In genomic region chr1:206685256-206685748, GRCh38 we compare ENCODE assay signal across 8 cellular contexts. TPM values are rescaled to one million over a fixed set of nuclear protein-coding genes. Genes with fewer than 3 reads are reported as not detected.
DNase-seq lines count a peak whose midpoint lies in the region; ATAC-seq and TF ChIP-seq lines count a peak whose summit lies in the region.

No MANE protein-coding gene starts in this region.

- no peak for TF ChIP-seq EP300 in ovary (IDR thresholded peaks at IDR 0.05)

- H3K9me3 Mint-ChIP-seq in activated T-helper 1 cell treated with anti-CD3 and anti-CD28 coated beads, Interleukin-12 subunit alpha, Interleukin-12 subunit beta, Interleukin-2, Interleukin-4 antibody, amounts not matched to agents 30 ng/mL and 10 ng/mL and 1 ng/mL, durations not matched to agents 14 hours and 24 hours and 36 hours, result no peaks in the 10 kb centered on the region

- no peak overlapping the region for H2AFZ ChIP-seq in Karpas-422 (ENCODE audit: low read length)

- no peak for TF ChIP-seq CTCF in AG04450 (IDR thresholded peaks at IDR 0.05; ENCODE audit: low read depth, low read length)
- no peak for TF ChIP-seq CTCF in foreskin keratinocyte (conservative IDR thresholded peaks at IDR 0.05)
- no peak for TF ChIP-seq CTCF in ovary (IDR thresholded peaks at IDR 0.05)

- intact Hi-C loops in activated T-helper 1 cell treated with anti-CD3 and anti-CD28 coated beads, Interleukin-12 subunit alpha, Interleukin-12 subunit beta, Interleukin-2, Interleukin-4 antibody, amounts not matched to agents 30 ng/mL and 10 ng/mL and 1 ng/mL, durations not matched to agents 14 hours and 24 hours and 36 hours (cut with micrococcal nuclease), result loop anchor here (1.0 to 5.0 kb wide), 5 partner anchors 21 to 637 kb away; partner anchors contain the start of genes CD55 and EIF2D
- intact Hi-C loops in ovary (cut with DNase I), result no loop called here

- H3K4me1 ChIP-seq in Karpas-422 (ENCODE audit: low read length) (peaks cover 55% of the 10 kb centered on the region), foreskin keratinocyte (peaks cover 13% of the 10 kb centered on the region), ovary (ENCODE audit: insufficient read depth) (peaks cover 16% of the 10 kb centered on the region)

- no peaks in the 10 kb centered on the region for H3K9me3 ChIP-seq in AG04450 (ENCODE audit: control insufficient read depth, insufficient read depth, low read length)
- H3K9me3 ChIP-seq in Karpas-422 (ENCODE audit: low read length), result no peaks in the 10 kb centered on the region
- no peaks in the 10 kb centered on the region for H3K9me3 ChIP-seq in ovary

- H3K9ac ChIP-seq in Karpas-422 (ENCODE audit: low read length), result peak overlapping the region; percentile 77

- H3K27ac ChIP-seq in AG04450 (ENCODE audit: low read depth, low read length) (peak overlapping the region; percentile 91), Karpas-422 (ENCODE audit: low read length) (no peak overlapping the region), foreskin keratinocyte (peak overlapping the region; percentile 81), ovary (peak overlapping the region; percentile 84 to 98)

- H3K27ac Mint-ChIP-seq in activated T-helper 1 cell treated with anti-CD3 and anti-CD28 coated beads, Interleukin-12 subunit alpha, Interleukin-12 subunit beta, Interleukin-2, Interleukin-4 antibody, amounts not matched to agents 30 ng/mL and 10 ng/mL and 1 ng/mL, durations not matched to agents 14 hours and 24 hours and 36 hours, result peak overlapping the region; percentile 96

- CTCF ChIA-PET in AG04450 (lab: Charles Lee), result no interaction called here

- peak overlapping the region; percentile 99 for H3K4me2 ChIP-seq in Karpas-422 (ENCODE audit: low read depth, low read length, poor library complexity, severe bottlenecking)

- peak; percentile 25 for ATAC-seq in GM19324 (IDR thresholded peaks at IDR 0.05; ENCODE audit: low FRiP score, unreplicated experiment)
- peak; percentile 44 for ATAC-seq in foreskin keratinocyte
- no peak for ATAC-seq in HG03139 (IDR thresholded peaks at IDR 0.05; ENCODE audit: unreplicated experiment)

- WGBS in ovary, 3 donors, result 0 to 1% (median 1%) methylated on average over 34 to 60 of the region's 60 CpGs

- H3K27me3 ChIP-seq in AG04450 (ENCODE audit: control insufficient read depth, insufficient read depth, low read length) (no peaks in the 10 kb centered on the region), Karpas-422 (ENCODE audit: low read length) (no peaks in the 10 kb centered on the region), foreskin keratinocyte (peaks cover 14% of the 10 kb centered on the region), ovary (no peaks in the 10 kb centered on the region)

- H4K20me1 ChIP-seq in Karpas-422 (ENCODE audit: insufficient read depth, low read depth, low read length), result peaks cover 33% of the 10 kb centered on the region

- H3K27me3 Mint-ChIP-seq in activated T-helper 1 cell treated with anti-CD3 and anti-CD28 coated beads, Interleukin-12 subunit alpha, Interleukin-12 subunit beta, Interleukin-2, Interleukin-4 antibody, amounts not matched to agents 30 ng/mL and 10 ng/mL and 1 ng/mL, durations not matched to agents 14 hours and 24 hours and 36 hours (ENCODE audit: insufficient read depth), result peaks cover 7% of the 10 kb centered on the region

- no peaks in the 10 kb centered on the region for H3K9me2 ChIP-seq in Karpas-422 (replicated peaks; ENCODE audit: insufficient read depth, low read length)

- TF ChIP-seq POLR2A in ovary (IDR thresholded peaks at IDR 0.05), result no peak

- H3K79me2 ChIP-seq in Karpas-422 (ENCODE audit: low read length), result no peaks in the 10 kb centered on the region

- H3K4me3 ChIP-seq in AG04450 (ENCODE audit: low read depth, low read length) (peak overlapping the region; percentile 81), Karpas-422 (ENCODE audit: low read length) (peak overlapping the region; percentile 89), ovary (peak overlapping the region; percentile 66)

- DNase-seq in AG04450 (ENCODE audit: low read depth, low spot score), result no peak
- DNase-seq in Karpas-422, result peak; percentile 65
- no peak for DNase-seq in activated T-helper 1 cell treated with anti-CD3 and anti-CD28 coated beads, Interleukin-12 subunit alpha, Interleukin-12 subunit beta, Interleukin-2, Interleukin-4 antibody, amounts not matched to agents 30 ng/mL and 10 ng/mL and 1 ng/mL, durations not matched to agents 14 hours and 24 hours and 36 hours (ENCODE audit: low spot score)
- DNase-seq in foreskin keratinocyte, result no peak
- peak; percentile 36 to 70 (median 59) for DNase-seq in ovary
- DNase-seq in NCI-H345 (lab: John Stamatoyannopoulos, UW), result no peak

- no peaks in the 10 kb centered on the region for H3K36me3 ChIP-seq in Karpas-422 (ENCODE audit: insufficient read depth, low read length)
- H3K36me3 ChIP-seq in ovary, result no peaks in the 10 kb centered on the region

- peaks cover 9% of the 10 kb centered on the region for H3K36me3 Mint-ChIP-seq in activated T-helper 1 cell treated with anti-CD3 and anti-CD28 coated beads, Interleukin-12 subunit alpha, Interleukin-12 subunit beta, Interleukin-2, Interleukin-4 antibody, amounts not matched to agents 30 ng/mL and 10 ng/mL and 1 ng/mL, durations not matched to agents 14 hours and 24 hours and 36 hours (ENCODE audit: low read depth)

- POLR2A ChIA-PET in AG04450 (lab: Yijun Ruan, JAX), result interaction anchor here (1.3 kb wide), 1 partner anchor 11 kb away, joined by 4 read pairs; no protein-coding TSS in a partner anchor

- peaks cover 72% of the 10 kb centered on the region for H3K4me1 Mint-ChIP-seq in activated T-helper 1 cell treated with anti-CD3 and anti-CD28 coated beads, Interleukin-12 subunit alpha, Interleukin-12 subunit beta, Interleukin-2, Interleukin-4 antibody, amounts not matched to agents 30 ng/mL and 10 ng/mL and 1 ng/mL, durations not matched to agents 14 hours and 24 hours and 36 hours (ENCODE audit: low read depth)

- peak overlapping the region; percentile 98 for H3K4me3 Mint-ChIP-seq in activated T-helper 1 cell treated with anti-CD3 and anti-CD28 coated beads, Interleukin-12 subunit alpha, Interleukin-12 subunit beta, Interleukin-2, Interleukin-4 antibody, amounts not matched to agents 30 ng/mL and 10 ng/mL and 1 ng/mL, durations not matched to agents 14 hours and 24 hours and 36 hours

RNA-seq across cellular contexts. Expression of gene MAPKAPK2, which starts 0.6 kb away (rescaled TPM):
- 64.9 and 76.2 TPM in 2 replicates for polyA plus RNA-seq in AG04450 (2011; rRNA removed)
- 67.5 and 79.1 TPM in 2 replicates for polyA minus RNA-seq in AG04450 (2011; rRNA and poly(A)+ RNA removed)
- total RNA-seq in Karpas-422 (2014; rRNA removed; shearing (Covaris generic); ENCODE audit: low replicate concordance), result 19.8 and 25.1 TPM in 2 replicates
- total RNA-seq in activated T-helper 1 cell treated with anti-CD3 and anti-CD28 coated beads, Interleukin-12 subunit alpha, Interleukin-12 subunit beta, Interleukin-2, Interleukin-4 antibody, amounts not matched to agents 30 ng/mL and 10 ng/mL and 1 ng/mL, durations not matched to agents 14 hours and 24 hours and 36 hours, result 117 and 120 TPM in 2 replicates
- 63.7 and 64.0 TPM in 2 replicates for total RNA-seq in foreskin keratinocyte
- 52.4 and 57.9 TPM in 2 replicates for polyA plus RNA-seq in foreskin keratinocyte
- total RNA-seq in ovary, result 10 to 100 TPM; 28.4 to 71.2 (median 66.2) TPM
- polyA plus RNA-seq in ovary, result 10 to 100 TPM; 34.5 to 64.7 TPM

RNA-seq across cellular contexts. Expression of gene DYRK3, which starts 50.0 kb away (rescaled TPM):
- polyA plus RNA-seq in AG04450 (2011; rRNA removed), result 13.4 and 13.8 TPM in 2 replicates
- 11.4 and 16.4 TPM in 2 replicates for polyA minus RNA-seq in AG04450 (2011; rRNA and poly(A)+ RNA removed)
- 0.93 and 2.4 TPM in 2 replicates for total RNA-seq in Karpas-422 (2014; rRNA removed; shearing (Covaris generic); ENCODE audit: low replicate concordance)
- total RNA-seq in activated T-helper 1 cell treated with anti-CD3 and anti-CD28 coated beads, Interleukin-12 subunit alpha, Interleukin-12 subunit beta, Interleukin-2, Interleukin-4 antibody, amounts not matched to agents 30 ng/mL and 10 ng/mL and 1 ng/mL, durations not matched to agents 14 hours and 24 hours and 36 hours, result 22.1 and 23.3 TPM in 2 replicates
- 25.1 and 26.1 TPM in 2 replicates for total RNA-seq in foreskin keratinocyte
- polyA plus RNA-seq in foreskin keratinocyte, result 7.5 and 8.1 TPM in 2 replicates
- 10 to 100 TPM in 4 of 7 donors, 1 to 10 TPM in 3; 5.5 to 15.0 (median 10.1) TPM for total RNA-seq in ovary
- 10 to 100 TPM in 1 of 2 donors, 1 to 10 TPM in 1; 5.6 to 16.2 TPM for polyA plus RNA-seq in ovary

Comparison
In these comparisons a context has a peak if more than half of its experiments do, and no peak if none do; other contexts are left out.
1. DNase-seq: peak in Karpas-422 (single experiment) and ovary (5 of 5); none in AG04450 (single experiment), activated T-helper 1 cell treated with anti-CD3 and anti-CD28 coated beads, Interleukin-12 subunit alpha, Interleukin-12 subunit beta, Interleukin-2, Interleukin-4 antibody, amounts not matched to agents 30 ng/mL and 10 ng/mL and 1 ng/mL, durations not matched to agents 14 hours and 24 hours and 36 hours (single experiment), foreskin keratinocyte (0 of 2) and NCI-H345 (single experiment).
2. Peak in every context shown above with its lines, with median percentiles within 50 percentile points of each other: H3K4me3 ChIP-seq.